Comparison of ENCODE assay signal across 8 cellular contexts in the genomic region with DNA sequence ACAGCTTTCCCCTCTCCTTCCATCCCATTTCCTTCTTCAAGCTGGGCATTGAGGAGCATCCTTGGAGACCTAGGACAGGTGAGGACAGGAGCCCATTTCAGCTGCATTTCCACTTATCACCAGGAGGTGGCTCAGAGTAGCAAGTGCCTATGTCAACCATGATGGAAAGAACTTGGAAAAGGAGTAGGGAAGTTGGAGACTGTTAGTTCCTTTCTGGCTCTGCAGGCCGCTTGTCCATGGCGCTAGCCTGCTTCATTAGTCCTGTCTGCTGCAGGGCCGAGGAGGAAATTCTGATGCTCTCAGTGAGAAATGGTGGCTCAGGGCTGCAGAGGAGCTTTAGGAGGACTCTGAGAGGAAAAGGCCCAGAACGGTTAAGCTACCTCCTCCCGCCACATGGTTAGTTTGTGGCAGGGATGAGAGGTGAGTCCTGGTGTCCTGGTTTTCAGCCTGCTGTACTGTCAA. TPM values are rescaled to one million over a fixed set of nuclear protein-coding genes. Genes with fewer than 3 reads are reported as not detected.
DNase-seq lines count a peak whose midpoint lies in the region; ATAC-seq and TF ChIP-seq lines count a peak whose summit lies in the region.

No MANE protein-coding gene starts in this region.

- no peak overlapping the region for H3K9ac ChIP-seq in liver (ENCODE audit: low read depth in 1 of 2, low read length in 2 of 2)

- no peak overlapping the region for H3K4me3 ChIP-seq in LNCaP clone FGC (ENCODE audit: low read depth, low read length)
- no peak overlapping the region for H3K4me3 ChIP-seq in liver (ENCODE audit: low read depth in 1 of 3, low read length in 3 of 3)

- H3K27ac ChIP-seq in liver (ENCODE audit: low read depth in 1 of 2, low read length in 2 of 2) = no peak overlapping the region

- no peaks in the 10 kb centered on the region for H3K27me3 ChIP-seq in liver (ENCODE audit: control insufficient read depth in 4 of 4, insufficient read depth in 4 of 4, low read length in 3 of 4)

- no peaks in the 10 kb centered on the region for H3K9me3 ChIP-seq in liver (ENCODE audit: control insufficient read depth in 4 of 4, low read length in 3 of 4)

- TF ChIP-seq RAD21 in liver (IDR thresholded peaks at IDR 0.05) = peak; percentile 90 to 97

- H3K36me3 ChIP-seq in liver (ENCODE audit: control insufficient read depth in 4 of 4, insufficient read depth in 3 of 4, low read depth in 1 of 4, low read length in 3 of 4) = no peaks in the 10 kb centered on the region

- DNase-seq in EL = peak; percentile 60
- DNase-seq in LNCaP clone FGC (ENCODE audit: low read depth) = no peak
- DNase-seq in T-helper 9 cell = peak; percentile 48
- peak; percentile 47 for DNase-seq in central memory CD4-positive, alpha-beta T cell
- DNase-seq in stimulated activated CD8-positive, alpha-beta memory T cell treated with anti-CD3 and anti-CD28 coated beads, Interleukin-7, amount 100 ng/mL, for 1 hour (ENCODE audit: low read depth in 2 of 2) = peak; percentile 17 to 23

- WGBS in liver = 45% methylated on average over 5 of the region's 5 CpGs

- TF ChIP-seq CTCF in LNCaP clone FGC (IDR thresholded peaks at IDR 0.05; ENCODE audit: control insufficient read depth, extremely low read depth, insufficient read depth) (peak; percentile 79), liver (IDR thresholded peaks at IDR 0.05; ENCODE audit: low read depth, low read length, missing input control) (peak; percentile 93)

- peaks cover 0 to 3% (median under 1%) of the 10 kb centered on the region in 4 donors for H3K4me1 ChIP-seq in liver (ENCODE audit: control insufficient read depth in 4 of 4, insufficient read depth in 4 of 4, low read length in 3 of 4)

- ATAC-seq in HG03135 (IDR thresholded peaks at IDR 0.05; ENCODE audit: unreplicated experiment) = no peak
- ATAC-seq in GM18498 (IDR thresholded peaks at IDR 0.05; ENCODE audit: unreplicated experiment) = no peak

TF ChIP-seq in liver, 16 proteins besides CTCF, POLR2A, EP300 and RAD21:
- no peak for TF ChIP-seq EGR1 (IDR thresholded peaks at IDR 0.05; ENCODE audit: low read depth in 2 of 2)
- TF ChIP-seq FOXA2 (IDR thresholded peaks at IDR 0.05) = no peak
- no peak for TF ChIP-seq FOXA1 (IDR thresholded peaks at IDR 0.05)
- TF ChIP-seq YY1 (IDR thresholded peaks at IDR 0.05) = peak; percentile 69
- TF ChIP-seq, protein P1, sequence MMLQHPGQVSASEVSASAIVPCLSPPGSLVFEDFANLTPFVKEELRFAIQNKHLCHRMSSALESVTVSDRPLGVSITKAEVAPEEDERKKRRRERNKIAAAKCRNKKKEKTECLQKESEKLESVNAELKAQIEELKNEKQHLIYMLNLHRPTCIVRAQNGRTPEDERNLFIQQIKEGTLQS (IDR thresholded peaks at IDR 0.05) = no peak
- TF ChIP-seq, protein P2, sequence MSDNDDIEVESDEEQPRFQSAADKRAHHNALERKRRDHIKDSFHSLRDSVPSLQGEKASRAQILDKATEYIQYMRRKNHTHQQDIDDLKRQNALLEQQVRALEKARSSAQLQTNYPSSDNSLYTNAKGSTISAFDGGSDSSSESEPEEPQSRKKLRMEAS (IDR thresholded peaks at IDR 0.05) = no peak
- TF ChIP-seq, protein P3, sequence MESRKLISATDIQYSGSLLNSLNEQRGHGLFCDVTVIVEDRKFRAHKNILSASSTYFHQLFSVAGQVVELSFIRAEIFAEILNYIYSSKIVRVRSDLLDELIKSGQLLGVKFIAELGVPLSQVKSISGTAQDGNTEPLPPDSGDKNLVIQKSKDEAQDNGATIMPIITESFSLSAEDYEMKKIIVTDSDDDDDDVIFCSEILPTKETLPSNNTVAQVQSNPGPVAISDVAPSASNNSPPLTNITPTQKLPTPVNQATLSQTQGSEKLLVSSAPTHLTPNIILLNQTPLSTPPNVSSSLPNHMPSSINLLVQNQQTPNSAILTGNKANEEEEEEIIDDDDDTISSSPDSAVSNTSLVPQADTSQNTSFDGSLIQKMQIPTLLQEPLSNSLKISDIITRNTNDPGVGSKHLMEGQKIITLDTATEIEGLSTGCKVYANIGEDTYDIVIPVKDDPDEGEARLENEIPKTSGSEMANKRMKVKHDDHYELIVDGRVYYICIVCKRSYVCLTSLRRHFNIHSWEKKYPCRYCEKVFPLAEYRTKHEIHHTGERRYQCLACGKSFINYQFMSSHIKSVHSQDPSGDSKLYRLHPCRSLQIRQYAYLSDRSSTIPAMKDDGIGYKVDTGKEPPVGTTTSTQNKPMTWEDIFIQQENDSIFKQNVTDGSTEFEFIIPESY (IDR thresholded peaks at IDR 0.05) = no peak

RNA-seq across cellular contexts. Expression of a gene that starts 7.0 kb away (rescaled TPM):
- total RNA-seq in liver = 10 to 100 TPM; 19.7 to 30.4 TPM
- polyA plus RNA-seq in liver = 10 to 100 TPM; 12.9 to 37.9 TPM

RNA-seq across cellular contexts. Expression of a gene that starts 44.0 kb away (rescaled TPM):
- 10 to 100 TPM; 28.4 to 42.4 TPM for total RNA-seq in liver
- 10 to 100 TPM; 16.8 to 39.4 TPM for polyA plus RNA-seq in liver
